Comparison of ENCODE assay signal across 9 cellular contexts in the genomic region with DNA sequence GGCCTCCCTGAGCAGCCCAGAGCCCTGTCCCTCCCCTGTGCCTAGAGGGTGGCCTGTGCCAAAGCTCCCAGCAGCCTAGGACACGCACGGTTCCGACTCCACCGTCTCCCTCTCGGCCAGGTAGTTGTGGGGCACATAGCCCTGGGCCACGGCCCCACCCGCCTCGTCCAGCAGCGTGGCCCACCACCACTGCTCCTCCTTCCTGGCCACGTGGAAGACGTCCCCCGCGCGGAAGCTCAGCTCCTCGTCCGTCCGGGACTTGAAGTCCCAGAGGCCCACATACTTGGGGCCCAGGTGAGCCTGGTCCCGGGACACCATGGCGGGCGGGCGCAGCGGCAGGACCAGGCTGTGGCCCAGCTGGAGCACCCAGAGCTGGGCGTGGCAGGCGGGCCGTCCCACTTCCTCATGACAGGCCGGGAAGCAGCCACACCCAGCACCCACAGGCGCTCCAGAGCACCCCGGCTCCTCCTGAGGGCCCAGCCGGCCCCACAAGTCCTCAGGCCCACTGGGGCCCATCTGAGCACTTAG. TPM values are rescaled to one million over a fixed set of nuclear protein-coding genes. Genes with fewer than 3 reads are reported as not detected.
DNase-seq lines count a peak whose midpoint lies in the region; ATAC-seq, FAIRE-seq and TF ChIP-seq lines count a peak whose summit lies in the region.
"Had no signal": no experiment of that assay in that cellular context is flagged by ENCODE, and none has a peak within 500 bp of the region (broad histone marks: within the 10 kb centered on the region; RNA-seq: fewer than 3 reads in every experiment).

A gene (minus strand): TSS at position 380 of the 528 bp plus-strand sequence. CDS start 62 bp downstream, at position 318.

- H3K4me1 ChIP-seq in A549: peaks cover 18% of the 10 kb centered on the region
- H3K4me1 ChIP-seq in mesodermal cell (ENCODE audit: control insufficient read depth, insufficient read depth, low read length, poor library complexity, severe bottlenecking): peaks cover 8% of the 10 kb centered on the region

- TF ChIP-seq EP300 in A549 (IDR thresholded peaks at IDR 0.05): no peak

- TF ChIP-seq CTCF in A549 (IDR thresholded peaks at IDR 0.05) (no peak), brain microvascular endothelial cell (IDR thresholded peaks at IDR 0.05; ENCODE audit: low read depth, low read length, missing control alignments) (no peak)

- TF ChIP-seq RAD21 in A549 (conservative IDR thresholded peaks at IDR 0.05 in 1 of 2, IDR thresholded peaks at IDR 0.05 in 1 of 2): no peak

- H3K4me2 ChIP-seq in A549: peak within 1 kb of the TSS; percentile 94

- TF ChIP-seq POLR2A in A549 (IDR thresholded peaks at IDR 0.05; ENCODE audit: low read length): peak; percentile 44

- in situ Hi-C loops in brain microvascular endothelial cell (cut with HindIII; ENCODE audit: low pct_ligation_motif_present, low sequenced_read_pairs): no loop called here

- H3K4me3 ChIP-seq in A549 (peak within 1 kb of the TSS; percentile 59), brain microvascular endothelial cell (ENCODE audit: low read depth, low read length) (peak within 1 kb of the TSS; percentile 36), mesodermal cell (ENCODE audit: extremely low read depth, insufficient read depth, low read length, poor library complexity, severe bottlenecking) (peak within 1 kb of the TSS; percentile 19)

- ATAC-seq in A549 (peak; percentile 60 to 71), GM19395 (IDR thresholded peaks at IDR 0.05; ENCODE audit: unreplicated experiment) (peak; percentile 26)

- H3K27ac ChIP-seq in A549 (peak within 1 kb of the TSS; percentile 93 to 97), brain microvascular endothelial cell (no peak within 1 kb of the TSS), mesodermal cell (ENCODE audit: low read depth, low read length, severe bottlenecking) (no peak within 1 kb of the TSS)

- DNase-seq in A549 (ENCODE audit: low read depth in 1 of 2, low spot score in 1 of 2): peak; percentile 70 to 87
- peak; percentile 80 for DNase-seq in LoVo (ENCODE audit: low spot score)
- DNase-seq in brain microvascular endothelial cell: no peak
- no peak for DNase-seq in NCI-H524 treated with DMSO at 0.1 percent for 48 hours (lab: John Stamatoyannopoulos, UW)
- no peak for DNase-seq in NCI-H446 (lab: John Stamatoyannopoulos, UW)
- DNase-seq in inferior parietal cortex (ENCODE audit: extremely low spot score): no peak

- H3K27me3 ChIP-seq in brain microvascular endothelial cell (replicated peaks): no peaks in the 10 kb centered on the region

- CTCF ChIA-PET in A549 (lab: Yijun Ruan, JAX): interaction anchor here (0.6 to 6.8 kb wide), 80 partner anchors 8 to 583 kb away, joined by 3 to 93 read pairs (median 5); a partner anchor contains a TSS

- no peaks in the 10 kb centered on the region for H3K36me3 ChIP-seq in brain microvascular endothelial cell (replicated peaks)
- no peaks in the 10 kb centered on the region for H3K36me3 ChIP-seq in mesodermal cell (ENCODE audit: control insufficient read depth, insufficient read depth, low read length)

- POLR2A ChIA-PET in A549 (lab: Yijun Ruan, JAX): interaction anchor here (0.6 to 4.9 kb wide), 13 partner anchors 8 to 526 kb away, joined by 3 to 62 read pairs (median 5); a partner anchor contains a TSS

- FAIRE-seq in A549 (lab: Jason Lieb, UNC): no peak
- FAIRE-seq: endometrium had no signal

- no CpG with 5 or more reads among the region's 29 CpGs for WGBS in A549 (ENCODE audit: missing lambda C conversion rate)
- WGBS in mesodermal cell (ENCODE audit: insufficient coverage in 2 of 2), 2 experiments: 92 to 95% methylated on average over 28 of the region's 29 CpGs

- no peaks in the 10 kb centered on the region for H3K9me3 ChIP-seq in A549
- H3K9me3 ChIP-seq in mesodermal cell (ENCODE audit: control insufficient read depth, low read length): no peaks in the 10 kb centered on the region

TF ChIP-seq in A549, 52 proteins besides CTCF, POLR2A, EP300 and RAD21:
- no peak for TF ChIP-seq ZFP36 (IDR thresholded peaks at IDR 0.05; ENCODE audit: borderline replicate concordance, partially characterized antibody)
- TF ChIP-seq, protein P1, sequence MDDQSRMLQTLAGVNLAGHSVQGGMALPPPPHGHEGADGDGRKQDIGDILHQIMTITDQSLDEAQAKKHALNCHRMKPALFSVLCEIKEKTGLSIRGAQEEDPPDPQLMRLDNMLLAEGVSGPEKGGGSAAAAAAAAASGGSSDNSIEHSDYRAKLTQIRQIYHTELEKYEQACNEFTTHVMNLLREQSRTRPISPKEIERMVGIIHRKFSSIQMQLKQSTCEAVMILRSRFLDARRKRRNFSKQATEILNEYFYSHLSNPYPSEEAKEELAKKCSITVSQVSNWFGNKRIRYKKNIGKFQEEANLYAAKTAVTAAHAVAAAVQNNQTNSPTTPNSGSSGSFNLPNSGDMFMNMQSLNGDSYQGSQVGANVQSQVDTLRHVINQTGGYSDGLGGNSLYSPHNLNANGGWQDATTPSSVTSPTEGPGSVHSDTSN (IDR thresholded peaks at IDR 0.05): 0 out of 2 replicates have a peak, but pooled peaks have one; percentile 38
- TF ChIP-seq, protein P2, sequence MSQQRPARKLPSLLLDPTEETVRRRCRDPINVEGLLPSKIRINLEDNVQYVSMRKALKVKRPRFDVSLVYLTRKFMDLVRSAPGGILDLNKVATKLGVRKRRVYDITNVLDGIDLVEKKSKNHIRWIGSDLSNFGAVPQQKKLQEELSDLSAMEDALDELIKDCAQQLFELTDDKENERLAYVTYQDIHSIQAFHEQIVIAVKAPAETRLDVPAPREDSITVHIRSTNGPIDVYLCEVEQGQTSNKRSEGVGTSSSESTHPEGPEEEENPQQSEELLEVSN (IDR thresholded peaks at IDR 0.05; ENCODE audit: borderline replicate concordance, low read depth): 0 out of 2 replicates have a peak, but pooled peaks have one; percentile 1

RNA-seq across cellular contexts. Expression of the gene that starts here (rescaled TPM):
- 1.1 and 1.2 TPM in 2 replicates for polyA plus RNA-seq in A549 (2011; rRNA removed)
- 1.3 and 1.8 TPM in 2 replicates for polyA plus RNA-seq in A549 (2012; cell fraction: cytosol; rRNA removed)
- polyA plus RNA-seq in A549 (2012; cell fraction: nucleus; rRNA removed): 4.3 and 4.6 TPM in 2 replicates
- polyA plus RNA-seq in A549 (2017; fragmentation: RNase III; extraction: RNeasy Plus Mini Kit Qiagen cat#74134 plus additional on column Dnase treatment): 1.6 to 2.2 TPM (median 2.0 TPM) in 3 replicates
- 0.54 and 0.91 TPM in 2 replicates for polyA minus RNA-seq in A549 (2011; rRNA and poly(A)+ RNA removed)
- polyA plus RNA-seq in mesodermal cell (2013, experiment 1 of 2): not detected
- not detected for polyA plus RNA-seq in mesodermal cell (2013, experiment 2 of 2)

Comparison
In these comparisons a context has a peak if more than half of its experiments do, and no peak if none do; other contexts are left out.
1. DNase-seq: peak in A549 (2 of 2) and LoVo (single experiment); none in brain microvascular endothelial cell (single experiment), NCI-H524 treated with DMSO at 0.1 percent for 48 hours (single experiment), NCI-H446 (0 of 2) and inferior parietal cortex (single experiment).
2. H3K27ac ChIP-seq: peak in A549 (2 of 2); none in brain microvascular endothelial cell (single experiment) and mesodermal cell (single experiment).
3. Peak in every context shown above with its lines, with median percentiles within 50 percentile points of each other: H3K4me3 ChIP-seq.